1 cellular context compared by ENCODE assay signal in genomic region chr20:137668-138131, GRCh38.
A peak's percentile ranks its signal among the peaks of the same experiment; 100 is the strongest.
TF ChIP-seq lines count a peak whose summit lies in the region.

No MANE protein-coding gene starts in this region.

TF ChIP-seq in HEK293, 187 proteins besides CTCF, POLR2A, EP300 and RAD21 (continued from another document):
- peak; percentile 44 for TF ChIP-seq ZNF518A (tag by site-specific recombination; conservative IDR thresholded peaks at IDR 0.05; ENCODE audit: low read depth)
- TF ChIP-seq, protein P1, sequence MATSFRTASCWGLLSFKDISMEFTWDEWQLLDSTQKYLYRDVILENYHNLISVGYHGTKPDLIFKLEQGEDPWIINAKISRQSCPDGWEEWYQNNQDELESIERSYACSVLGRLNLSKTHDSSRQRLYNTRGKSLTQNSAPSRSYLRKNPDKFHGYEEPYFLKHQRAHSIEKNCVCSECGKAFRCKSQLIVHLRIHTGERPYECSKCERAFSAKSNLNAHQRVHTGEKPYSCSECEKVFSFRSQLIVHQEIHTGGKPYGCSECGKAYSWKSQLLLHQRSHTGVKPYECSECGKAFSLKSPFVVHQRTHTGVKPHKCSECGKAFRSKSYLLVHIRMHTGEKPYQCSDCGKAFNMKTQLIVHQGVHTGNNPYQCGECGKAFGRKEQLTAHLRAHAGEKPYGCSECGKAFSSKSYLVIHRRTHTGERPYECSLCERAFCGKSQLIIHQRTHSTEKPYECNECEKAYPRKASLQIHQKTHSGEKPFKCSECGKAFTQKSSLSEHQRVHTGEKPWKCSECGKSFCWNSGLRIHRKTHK (tag by site-specific recombination; IDR thresholded peaks at IDR 0.05), result peak; percentile 44; the same call in 1 of the 2 replicates
TF ChIP-seq in HEK293: peak in this region for 6.
